Comparison of ENCODE assay signal across 18 cellular contexts in the genomic region with DNA sequence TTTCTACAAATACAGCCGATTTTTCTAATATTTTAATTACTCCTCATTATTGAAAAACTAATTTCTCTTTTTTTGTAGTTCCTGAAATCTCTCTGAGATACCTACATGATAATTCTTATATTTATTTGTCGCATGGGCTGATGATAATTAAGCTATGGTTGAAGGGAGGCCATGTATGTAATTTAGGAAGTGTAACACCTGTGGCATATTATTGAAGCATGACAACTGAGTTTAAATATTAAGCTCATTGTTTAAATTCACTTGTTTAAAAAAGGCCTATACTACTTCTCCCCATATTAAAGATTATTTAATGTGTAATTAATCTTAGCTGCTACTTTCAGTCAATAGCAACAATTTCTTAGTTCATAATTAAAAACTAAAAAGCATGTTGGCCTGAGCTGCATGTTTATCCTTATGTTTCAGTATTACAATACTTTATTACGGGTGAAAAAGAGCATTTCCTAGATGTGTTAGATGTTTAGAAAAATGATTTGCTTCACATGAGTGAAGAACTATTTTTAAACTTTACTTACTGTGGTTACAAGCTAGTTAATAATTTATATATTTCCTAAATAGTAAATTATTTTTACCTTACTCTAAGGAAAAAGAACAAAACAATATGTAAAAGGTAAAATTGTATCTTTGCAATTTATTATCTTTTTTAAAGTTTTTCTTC.
A peak's percentile ranks its signal among the peaks of the same experiment; 100 is the strongest.
DNase-seq lines count a peak whose midpoint lies in the region; ATAC-seq lines count a peak whose summit lies in the region.
"Had no signal": no experiment of that assay in that cellular context is flagged by ENCODE, and none has a peak within 500 bp of the region (broad histone marks: within the 10 kb centered on the region; RNA-seq: fewer than 3 reads in every experiment).

No MANE protein-coding gene starts in this region.

- no peaks in the 10 kb centered on the region for H3K9me2 ChIP-seq in Karpas-422 (replicated peaks; ENCODE audit: insufficient read depth, low read length)

- H3K9ac ChIP-seq in Karpas-422 (ENCODE audit: low read length), result no peak overlapping the region
- H3K9ac ChIP-seq: GM23248 had no signal

- peaks cover 73% of the 10 kb centered on the region for H3K79me2 ChIP-seq in Karpas-422 (ENCODE audit: low read length)

- H3K27me3 ChIP-seq in Karpas-422 (ENCODE audit: low read length), result no peaks in the 10 kb centered on the region
- H3K27me3 ChIP-seq: spleen had no signal

- H3K9me3 ChIP-seq in Karpas-422 (ENCODE audit: low read length), result no peaks in the 10 kb centered on the region
- H3K9me3 ChIP-seq: prostate gland, spleen had no signal

- H4K20me1 ChIP-seq in Karpas-422 (ENCODE audit: insufficient read depth, low read depth, low read length), result no peaks in the 10 kb centered on the region

- DNase-seq in Karpas-422, result no peak
- DNase-seq in nucleus accumbens (lab: John Stamatoyannopoulos, UW), result no peak
- no peak for DNase-seq in activated T-cell treated with anti-CD3 and anti-CD28 coated beads for 4 hours
- DNase-seq: activated CD4-positive, alpha-beta T cell treated with anti-CD3 and anti-CD28 coated beads for 48 hours; activated effector memory CD4-positive, alpha-beta T cell treated with Interleukin-2 at 50 U/mL for 16 hours; dermis blood vessel endothelial cell; foreskin melanocyte; GM23248; NCI-H2227 treated with DMSO at 0.1 percent for 48 hours; NK-92 treated with Interleukin-12 subunit alpha and Interleukin-12 subunit beta, amount 100 ng/mL, for 24 hours; RPMI8226; spleen; stimulated activated CD8-positive, alpha-beta memory T cell treated with anti-CD3 and anti-CD28 coated beads, Interleukin-4, amount 100 ng/mL, for 48 hours had no signal

- ATAC-seq in GM19438 (IDR thresholded peaks at IDR 0.05; ENCODE audit: low read depth, unreplicated experiment), result peak; percentile 84
- peak; percentile 79 for ATAC-seq in HG02981 (IDR thresholded peaks at IDR 0.05; ENCODE audit: unreplicated experiment)
- ATAC-seq in GM19328 (IDR thresholded peaks at IDR 0.05; ENCODE audit: unreplicated experiment), result no peak
- no peak for ATAC-seq in HG02588 (IDR thresholded peaks at IDR 0.05; ENCODE audit: unreplicated experiment)

- no peak overlapping the region for H2AFZ ChIP-seq in Karpas-422 (ENCODE audit: low read length)
- H2AFZ ChIP-seq: GM23248 had no signal

- H3K36me3 ChIP-seq in Karpas-422 (ENCODE audit: insufficient read depth, low read length), result peaks cover 10% of the 10 kb centered on the region; the same call in 1 of the 2 replicates
- H3K36me3 ChIP-seq: prostate gland had no signal

- peak overlapping the region; percentile 49 for H3K27ac ChIP-seq in Karpas-422 (ENCODE audit: low read length)
- H3K27ac ChIP-seq: GM23248, prostate gland, spleen had no signal

- H3K4me3 ChIP-seq in Karpas-422 (ENCODE audit: low read length), result no peak overlapping the region
- H3K4me3 ChIP-seq: GM23248, prostate gland, spleen had no signal

- H3K4me2 ChIP-seq in Karpas-422 (ENCODE audit: low read depth, low read length, poor library complexity, severe bottlenecking), result peak overlapping the region; percentile 18

- peaks cover 28% of the 10 kb centered on the region for H3K4me1 ChIP-seq in Karpas-422 (ENCODE audit: low read length)
- H3K4me1 ChIP-seq: prostate gland had no signal

Comparison
In these comparisons a context has a peak if more than half of its experiments do, and no peak if none do; other contexts are left out.
1. ATAC-seq: peak in GM19438 (single experiment) and HG02981 (single experiment); none in GM19328 (single experiment) and HG02588 (single experiment).